20 cellular contexts compared by ENCODE assay signal in the genomic region with DNA sequence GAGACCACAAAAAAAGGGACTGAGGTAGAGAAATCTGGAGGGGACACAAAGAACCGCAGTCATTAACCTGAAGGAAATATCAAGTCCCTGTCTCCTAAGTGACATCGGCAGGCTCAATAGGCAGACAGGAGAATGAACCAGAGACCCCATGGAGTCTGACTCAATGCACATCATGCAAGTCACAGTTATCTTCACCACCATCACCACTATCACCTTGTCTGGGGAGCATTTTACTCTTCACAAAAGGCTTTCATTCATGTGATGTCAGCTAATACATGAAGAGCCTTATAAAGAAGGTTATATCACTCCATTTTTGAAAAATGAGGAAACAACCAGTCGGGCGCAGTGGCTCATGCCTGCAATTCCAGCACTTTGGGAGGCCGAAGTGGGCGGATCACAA. TPM values are rescaled to one million over a fixed set of nuclear protein-coding genes. Genes with fewer than 3 reads are reported as not detected.
DNase-seq lines count a peak whose midpoint lies in the region; ATAC-seq, FAIRE-seq and TF ChIP-seq lines count a peak whose summit lies in the region.
"Had no signal": no experiment of that assay in that cellular context is flagged by ENCODE, and none has a peak within 500 bp of the region (broad histone marks: within the 10 kb centered on the region; RNA-seq: fewer than 3 reads in every experiment).

No MANE protein-coding gene starts in this region.

- no peaks in the 10 kb centered on the region for H3K27me3 Mint-ChIP-seq in activated B cell treated with CpG ODN at 0.5 μM for 24 hours
- no peaks in the 10 kb centered on the region for H3K27me3 Mint-ChIP-seq in central memory CD8-positive, alpha-beta T cell
- no peaks in the 10 kb centered on the region for H3K27me3 Mint-ChIP-seq in stimulated activated naive B cell treated with anti-CD40 and anti-IgM and Interleukin-4, amounts not matched to agents 10 μg/mL and 1 μg/mL and 100 μg/mL, for 72 hours

- FAIRE-seq in RCC 7860 (lab: Jason Lieb, UNC): no peak
- FAIRE-seq: bronchial epithelial cell, endometrium, kidney had no signal

- H3K4me1 Mint-ChIP-seq in activated B cell treated with CpG ODN at 0.5 μM for 24 hours: peaks cover 82% of the 10 kb centered on the region
- H3K4me1 Mint-ChIP-seq in central memory CD8-positive, alpha-beta T cell: peaks cover 70% of the 10 kb centered on the region
- peaks cover 57 to 78% of the 10 kb centered on the region in 2 donors for H3K4me1 Mint-ChIP-seq in stimulated activated naive B cell treated with anti-CD40 and anti-IgM and Interleukin-4, amounts not matched to agents 10 μg/mL and 1 μg/mL and 100 μg/mL, for 72 hours

- POLR2A ChIA-PET in activated B cell treated with CpG ODN at 0.5 μM for 24 hours (lab: Charles Lee): interaction anchor here (0.7 to 3.2 kb wide), 5 partner anchors 10 to 671 kb away, joined by 3 to 27 read pairs (median 4); partner anchors contain the start of genes HLA-DRA and TAP2

- ATAC-seq in Right ventricle myocardium inferior: no peak
- no peak for ATAC-seq in left ventricle myocardium superior
- ATAC-seq in activated B cell treated with CpG ODN at 0.5 μM for 24 hours (ENCODE audit: low read depth): no peak
- ATAC-seq in central memory CD8-positive, alpha-beta T cell (replicated peaks; ENCODE audit: extremely low read depth, poor library complexity, severe bottlenecking): no peak
- ATAC-seq in stimulated activated naive B cell treated with anti-CD40 and anti-IgM and Interleukin-4, amounts not matched to agents 10 μg/mL and 1 μg/mL and 100 μg/mL, for 72 hours (replicated peaks): no peak
- no peak for ATAC-seq in HG03159 (IDR thresholded peaks at IDR 0.05; ENCODE audit: unreplicated experiment)
- ATAC-seq in GM19463 (IDR thresholded peaks at IDR 0.05; ENCODE audit: unreplicated experiment): no peak
- ATAC-seq: activated CD4-positive, CD25-positive, alpha-beta regulatory T cell treated with anti-CD3 and anti-CD28 coated beads, Interleukin-2, amount 50 U/mL, for 24 hours; lower lobe of right lung had no signal

- peaks cover 95% of the 10 kb centered on the region for H3K36me3 Mint-ChIP-seq in activated B cell treated with CpG ODN at 0.5 μM for 24 hours (ENCODE audit: low read depth)
- peaks cover 86% of the 10 kb centered on the region for H3K36me3 Mint-ChIP-seq in central memory CD8-positive, alpha-beta T cell (ENCODE audit: insufficient read depth)
- peaks cover 79 to 83% of the 10 kb centered on the region in 2 donors for H3K36me3 Mint-ChIP-seq in stimulated activated naive B cell treated with anti-CD40 and anti-IgM and Interleukin-4, amounts not matched to agents 10 μg/mL and 1 μg/mL and 100 μg/mL, for 72 hours

- H3K9me3 Mint-ChIP-seq in activated B cell treated with CpG ODN at 0.5 μM for 24 hours: no peaks in the 10 kb centered on the region
- no peaks in the 10 kb centered on the region for H3K9me3 Mint-ChIP-seq in central memory CD8-positive, alpha-beta T cell
- peaks cover 0 to 3% of the 10 kb centered on the region in 2 donors for H3K9me3 Mint-ChIP-seq in stimulated activated naive B cell treated with anti-CD40 and anti-IgM and Interleukin-4, amounts not matched to agents 10 μg/mL and 1 μg/mL and 100 μg/mL, for 72 hours

- peak overlapping the region; percentile 28 for H3K4me3 Mint-ChIP-seq in activated B cell treated with CpG ODN at 0.5 μM for 24 hours
- H3K4me3 Mint-ChIP-seq in central memory CD8-positive, alpha-beta T cell: peak overlapping the region; percentile 97
- H3K4me3 Mint-ChIP-seq in stimulated activated naive B cell treated with anti-CD40 and anti-IgM and Interleukin-4, amounts not matched to agents 10 μg/mL and 1 μg/mL and 100 μg/mL, for 72 hours: peak overlapping the region in 1 of 2 donors; percentile 3

- peak overlapping the region; percentile 50 for H3K27ac Mint-ChIP-seq in activated B cell treated with CpG ODN at 0.5 μM for 24 hours
- peak overlapping the region; percentile 100 for H3K27ac Mint-ChIP-seq in central memory CD8-positive, alpha-beta T cell (ENCODE audit: low read depth)
- H3K27ac Mint-ChIP-seq in stimulated activated naive B cell treated with anti-CD40 and anti-IgM and Interleukin-4, amounts not matched to agents 10 μg/mL and 1 μg/mL and 100 μg/mL, for 72 hours: peak overlapping the region; percentile 15

- CTCF ChIA-PET in activated B cell treated with CpG ODN at 0.5 μM for 24 hours (lab: Charles Lee): interaction anchor here (1.2 to 1.4 kb wide), 2 partner anchors 11 to 135 kb away, joined by 5 read pairs; partner anchors contain the start of gene TAP2

- peak; percentile 54 for DNase-seq in Right ventricle myocardium inferior (ENCODE audit: missing footprints)
- no peak for DNase-seq in left ventricle myocardium superior
- no peak for DNase-seq in activated B cell treated with CpG ODN at 0.5 μM for 24 hours
- DNase-seq in central memory CD8-positive, alpha-beta T cell (ENCODE audit: low spot score in 2 of 2): no peak
- no peak for DNase-seq in stimulated activated naive B cell treated with anti-CD40 and anti-IgM and Interleukin-4, amounts not matched to agents 10 μg/mL and 1 μg/mL and 100 μg/mL, for 72 hours
- DNase-seq in RCC 7860 (ENCODE audit: low spot score): no peak
- DNase-seq: amniotic stem cell, GF-D8, kidney, lower lobe of right lung, NCI-H2171, NCI-H526, occipital lobe, SK-N-SH, transverse colon had no signal

- TF ChIP-seq CTCF in activated B cell treated with CpG ODN at 0.5 μM for 24 hours (IDR thresholded peaks at IDR 0.05): no peak

- intact Hi-C loops in Right ventricle myocardium inferior (cut with DNase I) (no loop called here), left ventricle myocardium superior (cut with micrococcal nuclease) (no loop called here), activated B cell treated with CpG ODN at 0.5 μM for 24 hours (cut with micrococcal nuclease) (no loop called here)

RNA-seq across cellular contexts. Expression of gene TAP1, which starts 4.4 kb away (rescaled TPM):
- 19.1 TPM for total RNA-seq in Right ventricle myocardium inferior
- 14.6 TPM for total RNA-seq in left ventricle myocardium superior
- total RNA-seq in activated B cell treated with CpG ODN at 0.5 μM for 24 hours: 148 and 151 TPM in 2 replicates

RNA-seq across cellular contexts. Expression of gene PSMB9, which starts 4.9 kb away (rescaled TPM):
- total RNA-seq in Right ventricle myocardium inferior (13.4 TPM), left ventricle myocardium superior (16.3 TPM), activated B cell treated with CpG ODN at 0.5 μM for 24 hours (198 and 223 TPM in 2 replicates)

RNA-seq across cellular contexts. Expression of gene PSMB8, which starts 5.3 kb away (rescaled TPM):
- total RNA-seq in Right ventricle myocardium inferior (19.6 TPM), left ventricle myocardium superior (16.2 TPM), activated B cell treated with CpG ODN at 0.5 μM for 24 hours (182 and 194 TPM in 2 replicates)

RNA-seq across cellular contexts. Expression of gene TAP2, which starts 10.6 kb away (rescaled TPM):
- total RNA-seq in Right ventricle myocardium inferior: 19.3 TPM
- 20.8 TPM for total RNA-seq in left ventricle myocardium superior
- total RNA-seq in activated B cell treated with CpG ODN at 0.5 μM for 24 hours: 141 and 172 TPM in 2 replicates

RNA-seq across cellular contexts. Expression of gene HLA-DOB, which starts 32.3 kb away (rescaled TPM):
- total RNA-seq in Right ventricle myocardium inferior (not detected), left ventricle myocardium superior (0.32 TPM), activated B cell treated with CpG ODN at 0.5 μM for 24 hours (95.6 and 101 TPM in 2 replicates)
- total RNA-seq: occipital lobe had no signal

Comparison
In these comparisons a context has a peak if more than half of its experiments do, and no peak if none do; other contexts are left out.
1. H3K27ac Mint-ChIP-seq: peak in every context shown above with its lines; median percentile 100 in central memory CD8-positive, alpha-beta T cell; 50 in activated B cell treated with CpG ODN at 0.5 μM for 24 hours; 15 in stimulated activated naive B cell treated with anti-CD40 and anti-IgM and Interleukin-4, amounts not matched to agents 10 μg/mL and 1 μg/mL and 100 μg/mL, for 72 hours.
2. RNA of gene PSMB9, which starts 4.9 kb away (total RNA-seq): 198 to 223 TPM in activated B cell treated with CpG ODN at 0.5 μM for 24 hours; 16.3 TPM in left ventricle myocardium superior (single experiment) and 13.4 TPM in Right ventricle myocardium inferior (single experiment); every median in the first group is over 10 times any median in the second.